8 cellular contexts compared by ENCODE assay signal in the genomic region with DNA sequence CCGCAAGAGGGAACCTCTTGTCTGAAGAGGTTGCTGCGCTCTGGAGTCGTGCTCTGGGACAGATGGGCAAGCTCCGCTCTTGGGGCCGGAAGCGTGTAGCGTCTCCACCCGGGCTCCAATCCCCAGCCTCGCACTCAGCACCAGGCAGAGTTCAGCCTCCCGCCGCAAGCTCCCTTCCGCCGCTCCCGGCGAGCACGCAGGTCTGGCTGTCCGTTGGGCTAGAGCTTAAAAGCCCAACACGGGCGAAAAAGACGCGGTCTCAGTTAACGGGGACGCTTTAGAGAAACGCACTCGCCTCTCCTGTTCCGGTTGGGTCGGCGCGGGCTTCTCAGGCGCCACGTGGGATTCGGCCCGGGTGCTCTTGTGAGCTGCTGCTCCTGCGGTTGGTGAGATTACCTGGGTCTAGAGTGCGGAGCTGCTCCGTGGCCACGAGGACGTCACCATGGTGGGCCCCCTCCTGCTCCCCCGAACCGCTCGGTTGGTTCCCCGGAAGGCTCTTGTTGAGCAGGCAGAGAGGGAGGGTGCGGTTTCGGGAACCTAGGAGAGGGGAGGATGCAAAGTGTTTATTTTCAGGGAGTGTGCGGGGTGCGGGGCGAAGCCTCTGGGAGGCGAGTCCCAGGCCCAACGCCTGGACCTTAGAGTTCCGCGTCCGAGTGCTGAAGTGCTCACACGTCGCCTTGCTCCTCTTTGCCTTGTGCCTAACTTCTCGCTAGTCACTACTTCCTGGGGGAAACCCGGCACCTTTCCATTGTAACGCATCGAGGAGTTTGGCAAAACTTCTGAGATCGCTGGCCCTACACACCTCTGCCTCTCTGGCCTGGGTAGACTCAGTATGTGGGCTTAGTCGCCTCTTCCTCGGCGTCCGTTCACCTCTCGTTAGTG. TPM values are rescaled to one million over a fixed set of nuclear protein-coding genes. Genes with fewer than 3 reads are reported as not detected.
DNase-seq lines count a peak whose midpoint lies in the region; ATAC-seq and TF ChIP-seq lines count a peak whose summit lies in the region.

A gene (plus strand): TSS at position 331 of the 882 bp plus-strand sequence. CDS start 112 bp downstream, at position 443.

- peak within 1 kb of the TSS; percentile 92 to 99 (median 98) for H3K4me3 Mint-ChIP-seq in naive thymus-derived CD8-positive, alpha-beta T cell

- H3K36me3 ChIP-seq in KOPT-K1 (ENCODE audit: insufficient read depth, low read length) (peaks cover 14% of the 10 kb centered on the region), fibroblast of lung (ENCODE audit: control insufficient read depth, insufficient read depth, low read length) (no peaks in the 10 kb centered on the region)

- DNase-seq in DMS79 treated with DMSO at 0.1 percent for 48 hours (lab: John Stamatoyannopoulos, UW) (peak; percentile 88), RPMI7951 (ENCODE audit: low read depth) (peak; percentile 92), fibroblast of lung (ENCODE audit: low read depth in 2 of 2) (peak; percentile 95)
- DNase-seq in activated T-helper 1 cell treated with anti-CD3 and anti-CD28 coated beads, Interleukin-2, amount 50 U/mL, for 16 hours (ENCODE audit: low read depth in 1 of 2, low spot score in 1 of 2): peak; percentile 55 to 67
- DNase-seq in naive thymus-derived CD8-positive, alpha-beta T cell: peak; percentile 52 to 82 (median 74)
- DNase-seq in stimulated activated naive CD4-positive, alpha-beta T cell (lab: John Stamatoyannopoulos, UW): peak; percentile 55 to 89 (median 62)

- H3K9ac ChIP-seq in fibroblast of lung (ENCODE audit: insufficient read depth, low read length): peak within 1 kb of the TSS; percentile 92

- peaks cover 18 to 43% (median 35%) of the 10 kb centered on the region in 4 donors for H3K4me1 Mint-ChIP-seq in naive thymus-derived CD8-positive, alpha-beta T cell

- H4K20me1 ChIP-seq in fibroblast of lung (ENCODE audit: control insufficient read depth, extremely low read depth, insufficient read depth, low read length): no peaks in the 10 kb centered on the region

- no peaks in the 10 kb centered on the region for H3K27me3 ChIP-seq in fibroblast of lung (ENCODE audit: control insufficient read depth, insufficient read depth, low read length)

- peaks cover 44% of the 10 kb centered on the region for H3K79me2 ChIP-seq in fibroblast of lung (ENCODE audit: control insufficient read depth, insufficient read depth, low read length)

- H3K9me3 ChIP-seq in KOPT-K1 (ENCODE audit: insufficient read depth, low read length, poor library complexity, severe bottlenecking) (no peaks in the 10 kb centered on the region), fibroblast of lung (ENCODE audit: control insufficient read depth, insufficient read depth, low read depth, low read length) (no peaks in the 10 kb centered on the region)

- H3K9me3 Mint-ChIP-seq in naive thymus-derived CD8-positive, alpha-beta T cell: no peaks in the 10 kb centered on the region

- H2AFZ ChIP-seq in fibroblast of lung (ENCODE audit: low read length): peak within 1 kb of the TSS; percentile 96

- peak; percentile 68 for ATAC-seq in GM21786 (IDR thresholded peaks at IDR 0.05; ENCODE audit: unreplicated experiment)
- ATAC-seq in naive thymus-derived CD8-positive, alpha-beta T cell: peak; percentile 85 to 86

- no peaks in the 10 kb centered on the region for H3K36me3 Mint-ChIP-seq in naive thymus-derived CD8-positive, alpha-beta T cell

- H3K27me3 Mint-ChIP-seq in naive thymus-derived CD8-positive, alpha-beta T cell: peaks cover 0 to 10% (median 3%) of the 10 kb centered on the region in 5 donors

- TF ChIP-seq CTCF in fibroblast of lung (conservative IDR thresholded peaks at IDR 0.05 in 1 of 2, IDR thresholded peaks at IDR 0.05 in 1 of 2; ENCODE audit: low read depth in 1 of 2, low read length in 2 of 2): no peak

- peak within 1 kb of the TSS; percentile 93 for H3K27ac ChIP-seq in KOPT-K1 (ENCODE audit: low read depth, low read length, poor library complexity, severe bottlenecking)
- peak within 1 kb of the TSS; percentile 92 for H3K27ac ChIP-seq in fibroblast of lung (ENCODE audit: insufficient read depth, low read length)

- no peaks in the 10 kb centered on the region for H3K4me1 ChIP-seq in fibroblast of lung (ENCODE audit: control insufficient read depth, extremely low read depth, insufficient read depth, low read length)

- H3K4me2 ChIP-seq in fibroblast of lung (ENCODE audit: extremely low read depth, insufficient read depth, low read length): peak within 1 kb of the TSS; percentile 84

- H3K27ac Mint-ChIP-seq in naive thymus-derived CD8-positive, alpha-beta T cell: peak within 1 kb of the TSS; percentile 94 to 98 (median 97)

- peak within 1 kb of the TSS; percentile 79 to 99 (median 97) for H3K4me3 ChIP-seq in fibroblast of lung (replicated peaks in 1 of 4; ENCODE audit: control extremely low read depth in 1 of 4, insufficient read depth in 1 of 4, low read depth in 3 of 4, low read length in 4 of 4)

- POLR2A ChIA-PET in naive thymus-derived CD8-positive, alpha-beta T cell (lab: Charles Lee): interaction anchor here (0.7 to 1.3 kb wide), 9 partner anchors 12 to 1462 kb away, joined by 3 to 5 read pairs (median 4); a partner anchor contains a TSS

RNA-seq across cellular contexts. Expression of the gene that starts here (rescaled TPM):
- 31.5 and 35.1 TPM in 2 replicates for total RNA-seq in RPMI7951 (2014; rRNA removed; shearing (Covaris generic))
- total RNA-seq in fibroblast of lung: 21.0 and 21.1 TPM in 2 replicates
- 21.5 and 28.4 TPM in 2 replicates for polyA plus RNA-seq in fibroblast of lung
- 37.2 and 37.8 TPM in 2 replicates for polyA plus RNA-seq in fibroblast of lung (2012)
- 1.6 TPM in 1 of 2 replicates, not detected in the other for polyA minus RNA-seq in fibroblast of lung (ENCODE audit: low replicate concordance)
- total RNA-seq in naive thymus-derived CD8-positive, alpha-beta T cell: 10 to 100 TPM; 20.0 to 20.1 TPM
- 10 to 100 TPM; 11.6 to 12.5 (median 12.4) TPM for polyA plus RNA-seq in naive thymus-derived CD8-positive, alpha-beta T cell

Comparison
In these comparisons a context has a peak if more than half of its experiments do, and no peak if none do; other contexts are left out.
1. Peak in every context shown above with its lines: DNase-seq, ATAC-seq, H3K4me3 ChIP-seq and H3K27ac ChIP-seq.